ENCODE assay signal across 8 cellular contexts in genomic region chr19:1082165-1082927, GRCh38. TPM values are rescaled to one million over a fixed set of nuclear protein-coding genes. Genes with fewer than 3 reads are reported as not detected.
DNase-seq lines count a peak whose midpoint lies in the region; ATAC-seq and TF ChIP-seq lines count a peak whose summit lies in the region.

No MANE protein-coding gene starts in this region.

- H3K27me3 ChIP-seq in mesendoderm (ENCODE audit: insufficient read depth, low read length, poor library complexity) (no peaks in the 10 kb centered on the region), subcutaneous abdominal adipose tissue (ENCODE audit: control insufficient read depth in 5 of 5, insufficient read depth in 4 of 5, low read length in 5 of 5) (no peaks in the 10 kb centered on the region)

- H4K5ac ChIP-seq in mesendoderm (ENCODE audit: low read length) = no peak overlapping the region

- no peaks in the 10 kb centered on the region for H3K79me2 ChIP-seq in mesendoderm (ENCODE audit: control insufficient read depth, insufficient read depth, low read length)

- peaks cover 26% of the 10 kb centered on the region for H3K4me1 Mint-ChIP-seq in central memory CD8-positive, alpha-beta T cell

- H3K18ac ChIP-seq in mesendoderm (ENCODE audit: low read length) = no peak overlapping the region

- no peak overlapping the region for H3K4ac ChIP-seq in mesendoderm (ENCODE audit: low read depth, low read length)

- H3K27ac ChIP-seq in VCaP (peak overlapping the region; percentile 69), mesendoderm (ENCODE audit: low read depth, low read length) (no peak overlapping the region), subcutaneous abdominal adipose tissue (ENCODE audit: low read depth, low read length) (no peak overlapping the region)

- peaks cover 2% of the 10 kb centered on the region for H3K36me3 ChIP-seq in mesendoderm (ENCODE audit: control insufficient read depth, insufficient read depth, low read length)
- peaks cover 0 to 54% (median 20%) of the 10 kb centered on the region in 5 donors for H3K36me3 ChIP-seq in subcutaneous abdominal adipose tissue (ENCODE audit: control insufficient read depth in 5 of 5, insufficient read depth in 5 of 5, low read length in 5 of 5)

- H3K4me3 ChIP-seq in mesendoderm (ENCODE audit: low read length) (no peak overlapping the region), subcutaneous abdominal adipose tissue (ENCODE audit: low read depth in 1 of 5, low read length in 5 of 5) (peak overlapping the region in 4 of 5 donors; percentile 17 to 49 (median 25))

- ATAC-seq in central memory CD8-positive, alpha-beta T cell (replicated peaks; ENCODE audit: extremely low read depth, poor library complexity, severe bottlenecking) = peak; percentile 68
- no peak for ATAC-seq in GM19395 (IDR thresholded peaks at IDR 0.05; ENCODE audit: unreplicated experiment)
- no peak for ATAC-seq in HG03571 (IDR thresholded peaks at IDR 0.05; ENCODE audit: unreplicated experiment)

- H3K36me3 Mint-ChIP-seq in central memory CD8-positive, alpha-beta T cell (ENCODE audit: insufficient read depth) = peaks cover 94% of the 10 kb centered on the region

- peak; percentile 93 for DNase-seq in ELF-1 (ENCODE audit: low read depth, low spot score)
- DNase-seq in NCI-H2081 (lab: John Stamatoyannopoulos, UW) = peak; percentile 68 to 86
- peak; percentile 66 to 76 for DNase-seq in central memory CD8-positive, alpha-beta T cell (ENCODE audit: low spot score in 2 of 2)
- DNase-seq in mesendoderm = peak; percentile 96

- peak overlapping the region; percentile 96 for H3K27ac Mint-ChIP-seq in central memory CD8-positive, alpha-beta T cell (ENCODE audit: low read depth)

- H3K23ac ChIP-seq in mesendoderm (ENCODE audit: low read length) = no peak overlapping the region

- peak overlapping the region; percentile 49 for H3K9ac ChIP-seq in mesendoderm (ENCODE audit: low read length)
- no peak overlapping the region for H3K9ac ChIP-seq in subcutaneous abdominal adipose tissue (ENCODE audit: low read length in 5 of 5)

- TF ChIP-seq CTCF in VCaP (conservative IDR thresholded peaks at IDR 0.05) = no peak

- H3K9me3 ChIP-seq in subcutaneous abdominal adipose tissue (ENCODE audit: control insufficient read depth in 5 of 5, low read length in 5 of 5) = no peaks in the 10 kb centered on the region

- no peaks in the 10 kb centered on the region for H3K9me3 Mint-ChIP-seq in central memory CD8-positive, alpha-beta T cell

- H2BK5ac ChIP-seq in mesendoderm (ENCODE audit: low read length) = no peak overlapping the region

- H3K4me2 ChIP-seq in mesendoderm (ENCODE audit: low read length) = peak overlapping the region; percentile 79

- no peaks in the 10 kb centered on the region for H3K27me3 Mint-ChIP-seq in central memory CD8-positive, alpha-beta T cell

- H4K8ac ChIP-seq in mesendoderm (ENCODE audit: low read depth, low read length) = no peak overlapping the region

- H3K79me1 ChIP-seq in mesendoderm (ENCODE audit: low read length) = no peaks in the 10 kb centered on the region

- WGBS in mesendoderm (ENCODE audit: extremely low coverage, insufficient coverage, low lambda C conversion rate) = no CpG with 5 or more reads among the region's 51 CpGs

- peak overlapping the region; percentile 83 for H3K4me3 Mint-ChIP-seq in central memory CD8-positive, alpha-beta T cell

- no peak overlapping the region for H2AK5ac ChIP-seq in mesendoderm (ENCODE audit: low read length)

- H2BK120ac ChIP-seq in mesendoderm (ENCODE audit: low read depth, low read length) = no peak overlapping the region

- H3K4me1 ChIP-seq in mesendoderm (ENCODE audit: control insufficient read depth, low read depth, low read length) = no peaks in the 10 kb centered on the region
- peaks cover 0 to 51% (median 38%) of the 10 kb centered on the region in 5 donors for H3K4me1 ChIP-seq in subcutaneous abdominal adipose tissue (ENCODE audit: control insufficient read depth in 5 of 5, insufficient read depth in 5 of 5, low read length in 5 of 5)

- no peak overlapping the region for H2BK15ac ChIP-seq in mesendoderm (replicated peaks; ENCODE audit: low read depth)

- H3K56ac ChIP-seq in mesendoderm (ENCODE audit: low read length) = peak overlapping the region; percentile 89

RNA-seq across cellular contexts. Expression of gene POLR2E, which starts 12.8 kb away (rescaled TPM):
- polyA plus RNA-seq in mesendoderm (2013, experiment 1 of 2) = 206 TPM
- polyA plus RNA-seq in mesendoderm (2013, experiment 2 of 2) = 211 TPM

RNA-seq across cellular contexts. Expression of gene ARHGAP45, which starts 15.4 kb away (rescaled TPM):
- polyA plus RNA-seq in mesendoderm (2013, experiment 1 of 2) = 7.9 TPM
- 8.0 TPM for polyA plus RNA-seq in mesendoderm (2013, experiment 2 of 2)

RNA-seq across cellular contexts. Expression of gene GPX4, which starts 21.4 kb away (rescaled TPM):
- 395 TPM for polyA plus RNA-seq in mesendoderm (2013, experiment 1 of 2)
- 398 TPM for polyA plus RNA-seq in mesendoderm (2013, experiment 2 of 2)

RNA-seq across cellular contexts. Expression of gene ABCA7, which starts 42.4 kb away (rescaled TPM):
- 3.9 TPM for polyA plus RNA-seq in mesendoderm (2013, experiment 1 of 2)
- 4.4 TPM for polyA plus RNA-seq in mesendoderm (2013, experiment 2 of 2)

RNA-seq across cellular contexts. Expression of gene CNN2, which starts 55.9 kb away (rescaled TPM):
- polyA plus RNA-seq in mesendoderm (2013, experiment 1 of 2) = 595 TPM
- polyA plus RNA-seq in mesendoderm (2013, experiment 2 of 2) = 606 TPM
